ENCODE assay signal across 9 cellular contexts in genomic region chr3:77309460-77309859, GRCh38.
"Had no signal": no experiment of that assay in that cellular context is flagged by ENCODE, and none has a peak within 500 bp of the region (broad histone marks: within the 10 kb centered on the region; RNA-seq: fewer than 3 reads in every experiment).

No MANE protein-coding gene starts in this region.

- H3K4me3 ChIP-seq: GM23248, GM23338, HAP-1 had no signal

- H3K9me3 ChIP-seq: HAP-1 had no signal

- DNase-seq: GM23248, GOT3, H7, H9, HCEC 1CT, HFFc6 had no signal

- H3K36me3 ChIP-seq: HAP-1 had no signal

- H3K27ac ChIP-seq: GM23248 had no signal

- H3K4me2 ChIP-seq: GM23338 had no signal

- H3K9ac ChIP-seq: GM23248 had no signal

- H2AFZ ChIP-seq: GM23248, GM23338 had no signal

- ATAC-seq: GM23338, HCT116 had no signal
